Comparison of ENCODE assay signal across 14 cellular contexts in genomic region chr2:236858661-236859060, GRCh38.
DNase-seq lines count a peak whose midpoint lies in the region; ATAC-seq and TF ChIP-seq lines count a peak whose summit lies in the region.
"Had no signal": no experiment of that assay in that cellular context is flagged by ENCODE, and none has a peak within 500 bp of the region (broad histone marks: within the 10 kb centered on the region; RNA-seq: fewer than 3 reads in every experiment).

No MANE protein-coding gene starts in this region.

- H4K5ac ChIP-seq in IMR-90 (ENCODE audit: low read depth, low read length), result no peak overlapping the region

- H3K4me1 ChIP-seq in IMR-90 (ENCODE audit: control insufficient read depth, insufficient read depth, low read length), result peaks cover 3% of the 10 kb centered on the region; the same call in 1 of the 2 replicates
- H3K4me1 ChIP-seq in breast epithelium, result no peaks in the 10 kb centered on the region
- no peaks in the 10 kb centered on the region for H3K4me1 ChIP-seq in prostate gland (replicated peaks)

- H3K56ac ChIP-seq in IMR-90 (ENCODE audit: extremely low read depth, insufficient read depth, low read length), result no peak overlapping the region

- no peak overlapping the region for H3K18ac ChIP-seq in IMR-90 (ENCODE audit: low read depth, low read length)

- H4K91ac ChIP-seq in IMR-90 (ENCODE audit: insufficient read depth, low read depth, low read length), result no peak overlapping the region

- no peak overlapping the region for H3K14ac ChIP-seq in IMR-90 (replicated peaks; ENCODE audit: low read depth, low read length)

- H2BK15ac ChIP-seq in IMR-90 (ENCODE audit: low read depth, low read length), result no peak overlapping the region

- CTCF ChIA-PET in IMR-90 (lab: Yijun Ruan, JAX), result no interaction called here

- dilution Hi-C loops in IMR-90 (cut with HindIII; ENCODE audit: low sequenced_read_pairs, unreplicated experiment), result no loop called here

- H2AFZ ChIP-seq in IMR-90 (replicated peaks; ENCODE audit: low read length, poor library complexity), result no peak overlapping the region

- H2BK20ac ChIP-seq in IMR-90 (ENCODE audit: low read depth, low read length), result no peak overlapping the region

- TF ChIP-seq RAD21 in IMR-90 (IDR thresholded peaks at IDR 0.05; ENCODE audit: low read length), result no peak

- DNase-seq in IMR-90, result peak; percentile 4
- peak; percentile 12 for DNase-seq in activated CD8-positive, alpha-beta memory T cell treated with anti-CD3 and anti-CD28 coated beads, Interleukin-2, amount 50 U/mL, for 48 hours
- DNase-seq in medulla oblongata (ENCODE audit: extremely low spot score), result peak; percentile 56
- peak in 7 of 10 donors; percentile 11 to 87 (median 25) for DNase-seq in posterior cingulate gyrus
- no peak for DNase-seq in breast epithelium (ENCODE audit: low spot score in 2 of 2)
- DNase-seq in prostate gland (ENCODE audit: low spot score), result no peak
- DNase-seq: DMS 273 treated with DMSO at 0.1 percent for 48 hours, NCI-H187 treated with DMSO at 0.1 percent for 48 hours, NCI-H774, RPMI8226 had no signal

- H3K27ac ChIP-seq in IMR-90 (ENCODE audit: insufficient read depth, low read length) (no peak overlapping the region), breast epithelium (no peak overlapping the region), prostate gland (no peak overlapping the region)
- H3K27ac ChIP-seq: C4-2B, HL-60 had no signal

- H3K4me2 ChIP-seq in IMR-90 (ENCODE audit: low read depth, low read length), result no peak overlapping the region

- POLR2A ChIA-PET in IMR-90 (lab: Charles Lee; ENCODE audit: unreplicated experiment), result no interaction called here

- H4K8ac ChIP-seq in IMR-90 (ENCODE audit: low read depth in 2 of 2, low read length in 2 of 2), result no peak overlapping the region

- TF ChIP-seq CTCF in IMR-90 (conservative IDR thresholded peaks at IDR 0.05; ENCODE audit: low read depth, low read length) (no peak), breast epithelium (IDR thresholded peaks at IDR 0.05) (no peak), prostate gland (IDR thresholded peaks at IDR 0.05) (no peak)

- H3K36me3 ChIP-seq in IMR-90 (ENCODE audit: control insufficient read depth, insufficient read depth, low read length) (no peaks in the 10 kb centered on the region), breast epithelium (no peaks in the 10 kb centered on the region), prostate gland (no peaks in the 10 kb centered on the region)
- H3K36me3 ChIP-seq: HAP-1 had no signal

- TF ChIP-seq POLR2A in IMR-90 (IDR thresholded peaks at IDR 0.05; ENCODE audit: low read depth, low read length) (no peak), breast epithelium (IDR thresholded peaks at IDR 0.05) (no peak), prostate gland (IDR thresholded peaks at IDR 0.05) (no peak)

- H3K4me3 ChIP-seq in IMR-90 (ENCODE audit: insufficient read depth, low read depth, low read length) (no peak overlapping the region), breast epithelium (no peak overlapping the region), prostate gland (no peak overlapping the region)
- H3K4me3 ChIP-seq: HAP-1 had no signal

- H2BK120ac ChIP-seq in IMR-90 (ENCODE audit: low read depth, low read length), result no peak overlapping the region

- 55% methylated on average over 3 of the region's 5 CpGs; no CpG with 5 or more reads in 1 of the 2 experiments for WGBS in IMR-90 (ENCODE audit: extremely low coverage in 2 of 2, insufficient read length in 1 of 2), 2 experiments
- 67% methylated on average over 5 of the region's 5 CpGs for WGBS in prostate gland

- H3K79me1 ChIP-seq in IMR-90 (ENCODE audit: low read depth in 1 of 2, low read length in 2 of 2), result no peaks in the 10 kb centered on the region

- H3K23ac ChIP-seq in IMR-90 (ENCODE audit: low read depth, low read length), result no peak overlapping the region

- H2AK9ac ChIP-seq in IMR-90 (replicated peaks; ENCODE audit: low read depth, low read length, poor library complexity), result no peak overlapping the region

- no peaks in the 10 kb centered on the region for H4K20me1 ChIP-seq in IMR-90 (ENCODE audit: insufficient read depth, low read length)

- intact Hi-C loops in IMR-90 (cut with micrococcal nuclease) (no loop called here), posterior cingulate gyrus (cut with DNase I) (no loop called here), breast epithelium (cut with DNase I; ENCODE audit: low total_unique reads) (no loop called here), prostate gland (cut with DNase I) (no loop called here)

- H3K9me1 ChIP-seq in IMR-90 (ENCODE audit: insufficient read depth, low read length), result no peaks in the 10 kb centered on the region

- in situ Hi-C loops in IMR-90 (cut with MboI; ENCODE audit: low sequenced_read_pairs), result no loop called here

- no peak overlapping the region for H3K4ac ChIP-seq in IMR-90 (ENCODE audit: low read depth, low read length)

- no peak overlapping the region for H2AK5ac ChIP-seq in IMR-90 (ENCODE audit: low read depth, low read length)

- no peak overlapping the region for H2BK5ac ChIP-seq in IMR-90 (ENCODE audit: low read depth, low read length, poor library complexity, severe bottlenecking)

- BruUV-seq in IMR-90 (replicated peaks; lab: Mats Ljungman, UMichigan), result no TSS peak

- H3K27me3 ChIP-seq in IMR-90 (ENCODE audit: control insufficient read depth, insufficient read depth, low read length) (peaks cover 2% of the 10 kb centered on the region; the same call in 1 of the 2 replicates), breast epithelium (no peaks in the 10 kb centered on the region), prostate gland (replicated peaks; ENCODE audit: insufficient read depth) (no peaks in the 10 kb centered on the region)

- H3K9ac ChIP-seq in IMR-90 (ENCODE audit: low read depth, low read length), result no peak overlapping the region

- ATAC-seq in IMR-90 (ENCODE audit: low read depth) (no peak), HG03196 (IDR thresholded peaks at IDR 0.05; ENCODE audit: unreplicated experiment) (no peak)

- H3K9me3 ChIP-seq in IMR-90 (ENCODE audit: control insufficient read depth, insufficient read depth, low read length) (no peaks in the 10 kb centered on the region), breast epithelium (no peaks in the 10 kb centered on the region), prostate gland (no peaks in the 10 kb centered on the region)
- H3K9me3 ChIP-seq: HAP-1 had no signal

TF ChIP-seq in IMR-90, 13 proteins besides CTCF, POLR2A, EP300 and RAD21:
- no peak for TF ChIP-seq MAFK (IDR thresholded peaks at IDR 0.05; ENCODE audit: low read depth, low read length)
- TF ChIP-seq NFE2L2 (IDR thresholded peaks at IDR 0.05; ENCODE audit: low read depth, low read length), result no peak
- TF ChIP-seq CEBPB (IDR thresholded peaks at IDR 0.05; ENCODE audit: low read depth, low read length), result no peak
- no peak for TF ChIP-seq CHD1 (IDR thresholded peaks at IDR 0.05; ENCODE audit: low read depth, low read length)
- TF ChIP-seq SMC3 (IDR thresholded peaks at IDR 0.05; ENCODE audit: low read depth, low read length), result no peak

Comparison
In these comparisons a context has a peak if more than half of its experiments do, and no peak if none do; other contexts are left out.
1. DNase-seq: peak in IMR-90 (single experiment), activated CD8-positive, alpha-beta memory T cell treated with anti-CD3 and anti-CD28 coated beads, Interleukin-2, amount 50 U/mL, for 48 hours (single experiment), medulla oblongata (single experiment) and posterior cingulate gyrus (7 of 10); none in breast epithelium (0 of 2) and prostate gland (single experiment).